ENCODE assay signal across 13 cellular contexts in the genomic region with DNA sequence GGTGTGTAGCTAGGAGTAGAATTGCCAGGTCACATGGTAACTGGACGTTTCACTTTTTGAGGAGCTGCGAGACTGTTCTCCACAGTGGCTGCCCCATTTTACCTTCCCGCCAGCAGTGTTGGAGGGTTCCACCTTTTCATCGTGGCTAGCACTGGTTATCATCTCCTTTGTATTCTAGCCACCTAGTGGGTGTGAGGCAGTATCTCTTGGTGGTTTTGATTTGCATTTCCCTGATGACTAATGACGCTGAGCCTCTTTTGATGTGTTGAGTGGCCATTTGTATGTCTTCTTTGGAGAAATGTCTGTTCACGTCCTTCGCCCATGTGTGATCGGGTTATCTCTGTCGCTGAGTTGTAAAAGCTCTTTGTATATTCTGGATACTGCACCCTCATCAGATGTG. TPM values are rescaled to one million over a fixed set of nuclear protein-coding genes. Genes with fewer than 3 reads are reported as not detected.
DNase-seq lines count a peak whose midpoint lies in the region; ATAC-seq and TF ChIP-seq lines count a peak whose summit lies in the region.
"Had no signal": no experiment of that assay in that cellular context is flagged by ENCODE, and none has a peak within 500 bp of the region (broad histone marks: within the 10 kb centered on the region; RNA-seq: fewer than 3 reads in every experiment).

No MANE protein-coding gene starts in this region.

- peak; percentile 35 for TF ChIP-seq CTCF in activated CD8-positive, alpha-beta T cell treated with anti-CD3 and anti-CD28 coated beads for 36 hours (IDR thresholded peaks at IDR 0.05)

- H3K4me3 Mint-ChIP-seq in activated CD8-positive, alpha-beta T cell treated with anti-CD3 and anti-CD28 coated beads for 36 hours = no peak overlapping the region
- no peak overlapping the region for H3K4me3 Mint-ChIP-seq in stimulated activated naive B cell treated with anti-CD40 and anti-IgM and Interleukin-4, amounts not matched to agents 10 μg/mL and 1 μg/mL and 100 μg/mL, for 72 hours
- H3K4me3 Mint-ChIP-seq: activated T-helper 1 cell treated with anti-CD3 and anti-CD28 coated beads, Interleukin-12 subunit alpha, Interleukin-12 subunit beta, Interleukin-2, Interleukin-4 antibody, amounts not matched to agents 30 ng/mL and 10 ng/mL and 1 ng/mL, durations not matched to agents 14 hours and 24 hours and 36 hours had no signal

- intact Hi-C loops in activated CD8-positive, alpha-beta T cell treated with anti-CD3 and anti-CD28 coated beads for 36 hours (cut with micrococcal nuclease) = no loop called here

- H3K4me1 Mint-ChIP-seq in activated CD8-positive, alpha-beta T cell treated with anti-CD3 and anti-CD28 coated beads for 36 hours (ENCODE audit: low read depth) = peaks cover 25% of the 10 kb centered on the region
- H3K4me1 Mint-ChIP-seq in stimulated activated naive B cell treated with anti-CD40 and anti-IgM and Interleukin-4, amounts not matched to agents 10 μg/mL and 1 μg/mL and 100 μg/mL, for 72 hours = peaks cover 4 to 19% of the 10 kb centered on the region in 2 donors

- peaks cover 5% of the 10 kb centered on the region for H3K9me3 Mint-ChIP-seq in activated CD8-positive, alpha-beta T cell treated with anti-CD3 and anti-CD28 coated beads for 36 hours
- peaks cover 1 to 9% of the 10 kb centered on the region in 2 donors for H3K9me3 Mint-ChIP-seq in stimulated activated naive B cell treated with anti-CD40 and anti-IgM and Interleukin-4, amounts not matched to agents 10 μg/mL and 1 μg/mL and 100 μg/mL, for 72 hours

- no peak overlapping the region for H3K27ac Mint-ChIP-seq in activated CD8-positive, alpha-beta T cell treated with anti-CD3 and anti-CD28 coated beads for 36 hours
- H3K27ac Mint-ChIP-seq in stimulated activated naive B cell treated with anti-CD40 and anti-IgM and Interleukin-4, amounts not matched to agents 10 μg/mL and 1 μg/mL and 100 μg/mL, for 72 hours = no peak overlapping the region
- H3K27ac Mint-ChIP-seq: activated T-helper 1 cell treated with anti-CD3 and anti-CD28 coated beads, Interleukin-12 subunit alpha, Interleukin-12 subunit beta, Interleukin-2, Interleukin-4 antibody, amounts not matched to agents 30 ng/mL and 10 ng/mL and 1 ng/mL, durations not matched to agents 14 hours and 24 hours and 36 hours had no signal

- H3K36me3 Mint-ChIP-seq in activated CD8-positive, alpha-beta T cell treated with anti-CD3 and anti-CD28 coated beads for 36 hours (ENCODE audit: low read depth) = peaks cover 6% of the 10 kb centered on the region
- H3K36me3 Mint-ChIP-seq in stimulated activated naive B cell treated with anti-CD40 and anti-IgM and Interleukin-4, amounts not matched to agents 10 μg/mL and 1 μg/mL and 100 μg/mL, for 72 hours = peaks cover 31 to 36% of the 10 kb centered on the region in 2 donors

- H3K27me3 Mint-ChIP-seq in activated CD8-positive, alpha-beta T cell treated with anti-CD3 and anti-CD28 coated beads for 36 hours = no peaks in the 10 kb centered on the region
- no peaks in the 10 kb centered on the region for H3K27me3 Mint-ChIP-seq in stimulated activated naive B cell treated with anti-CD40 and anti-IgM and Interleukin-4, amounts not matched to agents 10 μg/mL and 1 μg/mL and 100 μg/mL, for 72 hours

- CTCF ChIA-PET in activated CD8-positive, alpha-beta T cell treated with anti-CD3 and anti-CD28 coated beads for 36 hours (lab: Charles Lee) = interaction anchor here (0.8 kb wide), 1 partner anchor 56 kb away, joined by 3 read pairs; no protein-coding TSS in a partner anchor

- POLR2A ChIA-PET in activated CD8-positive, alpha-beta T cell treated with anti-CD3 and anti-CD28 coated beads for 36 hours (lab: Charles Lee) = no interaction called here

- peak; percentile 78 for ATAC-seq in activated CD8-positive, alpha-beta T cell treated with anti-CD3 and anti-CD28 coated beads for 36 hours
- peak; percentile 47 to 49 for ATAC-seq in stimulated activated naive B cell treated with anti-CD40 and anti-IgM and Interleukin-4, amounts not matched to agents 10 μg/mL and 1 μg/mL and 100 μg/mL, for 72 hours (replicated peaks)
- no peak for ATAC-seq in HG03097 (IDR thresholded peaks at IDR 0.05; ENCODE audit: low FRiP score, unreplicated experiment)
- ATAC-seq: right cardiac atrium had no signal

- peak; percentile 3 for DNase-seq in activated naive CD4-positive, alpha-beta T cell treated with Interleukin-2 at 50 U/mL for 16 hours
- no peak for DNase-seq in activated naive CD4-positive, alpha-beta T cell (lab: John Stamatoyannopoulos, UW)
- peak; percentile 24 for DNase-seq in HT1080 (ENCODE audit: low read depth)
- DNase-seq in activated CD8-positive, alpha-beta T cell treated with anti-CD3 and anti-CD28 coated beads for 36 hours = peak; percentile 17
- no peak for DNase-seq in stimulated activated naive B cell treated with anti-CD40 and anti-IgM and Interleukin-4, amounts not matched to agents 10 μg/mL and 1 μg/mL and 100 μg/mL, for 72 hours
- DNase-seq in activated effector memory CD4-positive, alpha-beta T cell treated with Interleukin-2 at 50 U/mL for 16 hours = no peak
- DNase-seq in Ammon's horn (ENCODE audit: low spot score) = no peak
- DNase-seq: NCI-H187, right cardiac atrium, T-helper 9 cell, tibial artery had no signal

RNA-seq across cellular contexts. Expression of gene ABCD1, which starts 10.6 kb away (rescaled TPM):
- 1.5 and 1.9 TPM in 2 replicates for total RNA-seq in HT1080 (2014; rRNA removed; shearing (Covaris generic))
- polyA plus RNA-seq in HT1080 (2015; cell fraction: cytosol; rRNA removed) = 6.2 and 6.8 TPM in 2 replicates
- polyA plus RNA-seq in HT1080 (2015; cell fraction: nucleus; rRNA removed) = 10.0 and 10.2 TPM in 2 replicates
- 1 to 10 TPM; 3.9 to 4.4 TPM for total RNA-seq in activated CD8-positive, alpha-beta T cell treated with anti-CD3 and anti-CD28 coated beads for 36 hours

RNA-seq across cellular contexts. Expression of gene BCAP31, which starts 11.1 kb away (rescaled TPM):
- 197 and 234 TPM in 2 replicates for total RNA-seq in HT1080 (2014; rRNA removed; shearing (Covaris generic))
- polyA plus RNA-seq in HT1080 (2015; cell fraction: cytosol; rRNA removed) = 283 and 322 TPM in 2 replicates
- polyA plus RNA-seq in HT1080 (2015; cell fraction: nucleus; rRNA removed) = 174 and 261 TPM in 2 replicates
- total RNA-seq in activated CD8-positive, alpha-beta T cell treated with anti-CD3 and anti-CD28 coated beads for 36 hours = 100 to 1,000 TPM in 1 of 2 experiments, 10 to 100 TPM in 1; 97.6 to 102 TPM

RNA-seq across cellular contexts. Expression of gene PLXNB3, which starts 28.8 kb away (rescaled TPM):
- 2.3 and 4.5 TPM in 2 replicates for total RNA-seq in HT1080 (2014; rRNA removed; shearing (Covaris generic))
- 4.8 and 5.3 TPM in 2 replicates for polyA plus RNA-seq in HT1080 (2015; cell fraction: cytosol; rRNA removed)
- polyA plus RNA-seq in HT1080 (2015; cell fraction: nucleus; rRNA removed) = 23.7 and 35.6 TPM in 2 replicates
- 1 to 10 TPM; 7.7 to 8.2 TPM for total RNA-seq in activated CD8-positive, alpha-beta T cell treated with anti-CD3 and anti-CD28 coated beads for 36 hours

RNA-seq across cellular contexts. Expression of gene SRPK3, which starts 45.6 kb away (rescaled TPM):
- total RNA-seq in HT1080 (2014; rRNA removed; shearing (Covaris generic)) = 0.03 TPM in 1 of 2 replicates, not detected in the other
- polyA plus RNA-seq in HT1080 (2015; cell fraction: cytosol; rRNA removed) = 0.02 TPM in 1 of 2 replicates, not detected in the other
- 0.06 and 0.44 TPM in 2 replicates for polyA plus RNA-seq in HT1080 (2015; cell fraction: nucleus; rRNA removed)
- under 1 TPM in 1 of 2 experiments, not detected in 1; 0.09 TPM for total RNA-seq in activated CD8-positive, alpha-beta T cell treated with anti-CD3 and anti-CD28 coated beads for 36 hours
- total RNA-seq: activated T-helper 1 cell treated with anti-CD3 and anti-CD28 coated beads, Interleukin-12 subunit alpha, Interleukin-12 subunit beta, Interleukin-2, Interleukin-4 antibody, amounts not matched to agents 30 ng/mL and 10 ng/mL and 1 ng/mL, durations not matched to agents 14 hours and 24 hours and 36 hours had no signal

RNA-seq across cellular contexts. Expression of gene SLC6A8, which starts 47.5 kb away (rescaled TPM):
- total RNA-seq in HT1080 (2014; rRNA removed; shearing (Covaris generic)) = 33.2 and 61.3 TPM in 2 replicates
- 44.9 and 48.7 TPM in 2 replicates for polyA plus RNA-seq in HT1080 (2015; cell fraction: cytosol; rRNA removed)
- polyA plus RNA-seq in HT1080 (2015; cell fraction: nucleus; rRNA removed) = 52.8 and 57.3 TPM in 2 replicates
- total RNA-seq in activated CD8-positive, alpha-beta T cell treated with anti-CD3 and anti-CD28 coated beads for 36 hours = 1 to 10 TPM; 2.5 to 2.7 TPM

Comparison
In these comparisons a context has a peak if more than half of its experiments do, and no peak if none do; other contexts are left out.
1. DNase-seq: peak in activated naive CD4-positive, alpha-beta T cell treated with Interleukin-2 at 50 U/mL for 16 hours (single experiment), HT1080 (single experiment) and activated CD8-positive, alpha-beta T cell treated with anti-CD3 and anti-CD28 coated beads for 36 hours (single experiment); none in activated naive CD4-positive, alpha-beta T cell (0 of 4), stimulated activated naive B cell treated with anti-CD40 and anti-IgM and Interleukin-4, amounts not matched to agents 10 μg/mL and 1 μg/mL and 100 μg/mL, for 72 hours (single experiment), activated effector memory CD4-positive, alpha-beta T cell treated with Interleukin-2 at 50 U/mL for 16 hours (single experiment) and Ammon's horn (single experiment).